Comparison of ENCODE assay signal across 18 cellular contexts in the genomic region with DNA sequence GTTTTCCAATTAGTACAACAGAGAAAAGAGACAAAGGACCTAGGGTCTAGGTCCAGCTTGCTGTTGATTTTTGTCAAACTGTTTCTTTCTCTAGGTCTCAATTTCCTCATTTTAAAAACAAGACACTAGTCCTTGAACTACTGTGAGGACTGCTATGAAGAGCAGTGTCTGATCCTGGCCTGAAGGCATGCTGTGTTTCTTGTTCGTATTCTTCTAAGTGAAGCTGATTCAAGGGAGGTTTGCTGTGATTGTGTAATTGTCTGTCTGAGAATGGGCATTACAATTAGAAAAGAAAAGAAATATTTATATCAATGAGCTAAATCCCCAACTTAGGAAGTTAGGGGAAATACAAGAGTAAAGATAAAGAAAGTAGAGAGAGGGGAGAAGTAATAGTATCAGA.
"Had no signal": no experiment of that assay in that cellular context is flagged by ENCODE, and none has a peak within 500 bp of the region (broad histone marks: within the 10 kb centered on the region; RNA-seq: fewer than 3 reads in every experiment).

No MANE protein-coding gene starts in this region.

- ATAC-seq: left colon, lower lobe of right lung had no signal

- H3K9me3 ChIP-seq: adrenal gland, esophagus squamous epithelium, uterus had no signal

- H3K4me1 ChIP-seq: adrenal gland, lower lobe of right lung, uterus had no signal

- H3K36me3 ChIP-seq: adrenal gland, esophagus squamous epithelium, lower lobe of right lung, tibial nerve, uterus had no signal

- H3K27me3 ChIP-seq: adrenal gland, esophagus squamous epithelium, tibial nerve, uterus had no signal

- H3K27ac Mint-ChIP-seq: activated naive CD4-positive, alpha-beta T cell treated with anti-CD3 and anti-CD28 coated beads for 36 hours; dendritic cell treated with granulocyte-macrophage colony-stimulating factor and Interleukin-4, amounts not matched to agents 40 ng/mL and 50 ng/mL, for 4 days; nephron; progenitor cell of endocrine pancreas; T-helper 1 cell treated with Interleukin-12 subunit alpha and Interleukin-12 subunit beta and Interleukin-4 antibody, amounts not matched to agents 30 μg/mL and 1 μg/mL, for 36 hours had no signal

- H3K4me3 ChIP-seq: adrenal gland, esophagus squamous epithelium, lower lobe of right lung, tibial nerve, uterus had no signal

- H3K4me1 Mint-ChIP-seq: nephron had no signal

- H3K27ac ChIP-seq: adrenal gland, lower lobe of right lung, tibial nerve, uterus, VCaP had no signal

- DNase-seq: activated CD4-positive, alpha-beta T cell treated with anti-CD3 and anti-CD28 coated beads for 1 hour; activated CD4-positive, alpha-beta T cell treated with anti-CD3 and anti-CD28 coated beads, Interleukin-2, amount 50 U/mL, for 48 hours; activated naive CD4-positive, alpha-beta T cell treated with anti-CD3 and anti-CD28 coated beads for 36 hours; adrenal gland; effector CD8-positive, alpha-beta T cell; esophagus squamous epithelium; islet precursor cell; left colon; lower lobe of right lung; uterus had no signal

- H3K27me3 Mint-ChIP-seq: dendritic cell treated with granulocyte-macrophage colony-stimulating factor and Interleukin-4, amounts not matched to agents 40 ng/mL and 50 ng/mL, for 4 days; stimulated activated naive CD8-positive, alpha-beta T cell treated with anti-CD3 and anti-CD28 coated beads, Interleukin-15, Interleukin-2, amounts not matched to agents 100 ng/mL and 50 ng/mL, for 24 hours had no signal

- FAIRE-seq: bronchial epithelial cell had no signal

- H3K4me3 Mint-ChIP-seq: activated naive CD4-positive, alpha-beta T cell treated with anti-CD3 and anti-CD28 coated beads for 36 hours; dendritic cell treated with granulocyte-macrophage colony-stimulating factor and Interleukin-4, amounts not matched to agents 40 ng/mL and 50 ng/mL, for 4 days; nephron; stimulated activated naive CD8-positive, alpha-beta T cell treated with anti-CD3 and anti-CD28 coated beads, Interleukin-15, Interleukin-2, amounts not matched to agents 100 ng/mL and 50 ng/mL, for 24 hours; T-helper 1 cell treated with Interleukin-12 subunit alpha and Interleukin-12 subunit beta and Interleukin-4 antibody, amounts not matched to agents 30 μg/mL and 1 μg/mL, for 36 hours had no signal
